Comparison of ENCODE assay signal across 8 cellular contexts in the genomic region with DNA sequence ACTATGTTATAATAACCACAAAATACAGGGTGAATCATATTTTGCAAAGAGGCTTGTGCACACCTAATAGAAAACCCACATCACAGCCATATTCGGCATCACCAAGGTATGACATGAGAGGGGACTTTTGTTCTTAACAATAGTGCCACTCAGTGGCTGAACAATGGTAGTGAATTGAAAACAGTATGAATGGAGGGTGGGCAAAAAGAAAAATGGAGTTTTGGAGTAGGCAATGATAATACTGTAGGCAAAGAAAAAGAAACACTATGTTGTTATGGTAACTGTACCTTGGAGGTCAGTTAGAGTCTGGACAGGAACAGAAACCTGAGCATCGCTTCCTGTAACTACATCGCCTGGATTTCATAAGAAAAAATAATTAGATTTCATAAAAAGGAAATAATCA.
A peak's percentile ranks its signal among the peaks of the same experiment; 100 is the strongest.
DNase-seq lines count a peak whose midpoint lies in the region; TF ChIP-seq lines count a peak whose summit lies in the region.

No MANE protein-coding gene starts in this region.

- H3K9me3 Mint-ChIP-seq in brain = no peaks in the 10 kb centered on the region

- H3K4me1 Mint-ChIP-seq in brain = peaks cover 31% of the 10 kb centered on the region

- H3K4me3 Mint-ChIP-seq in brain = no peak overlapping the region

- H3K27ac Mint-ChIP-seq in brain = peak overlapping the region; percentile 3 to 69 (median 53)

- peak; percentile 10 for DNase-seq in activated naive CD4-positive, alpha-beta T cell treated with Interleukin-2 at 50 U/mL for 16 hours
- DNase-seq in activated naive CD4-positive, alpha-beta T cell (lab: John Stamatoyannopoulos, UW) = no peak
- DNase-seq in H4 (ENCODE audit: low spot score) (peak; percentile 69), Kasumi-1 (lab: John Stamatoyannopoulos, UW) (peak; percentile 73 to 84), SIG-M5 treated with dmso at 0.1 percent for 504 hours (lab: John Stamatoyannopoulos, UW; ENCODE audit: unreplicated experiment) (peak; percentile 71), inferior parietal cortex (ENCODE audit: extremely low spot score) (peak; percentile 79)
- peak; percentile 42 for DNase-seq in stimulated activated CD4-positive, alpha-beta T cell treated with anti-CD3 and anti-CD28 coated beads, Interleukin-2, amount 100 ng/mL, for 4 hours (ENCODE audit: low read depth)

- H3K27me3 Mint-ChIP-seq in brain = no peaks in the 10 kb centered on the region

- TF ChIP-seq CTCF in brain (conservative IDR thresholded peaks at IDR 0.05) = peak; percentile 83

- H3K36me3 Mint-ChIP-seq in brain = peaks cover 5% of the 10 kb centered on the region

Comparison
In these comparisons a context has a peak if more than half of its experiments do, and no peak if none do; other contexts are left out.
1. DNase-seq: peak in activated naive CD4-positive, alpha-beta T cell treated with Interleukin-2 at 50 U/mL for 16 hours (single experiment), H4 (single experiment), Kasumi-1 (2 of 2), SIG-M5 treated with dmso at 0.1 percent for 504 hours (single experiment), inferior parietal cortex (single experiment) and stimulated activated CD4-positive, alpha-beta T cell treated with anti-CD3 and anti-CD28 coated beads, Interleukin-2, amount 100 ng/mL, for 4 hours (single experiment); none in activated naive CD4-positive, alpha-beta T cell (0 of 4).